ENCODE assay signal across 20 cellular contexts in genomic region chr10:77380723-77381122, GRCh38.
"Had no signal": no experiment of that assay in that cellular context is flagged by ENCODE, and none has a peak within 500 bp of the region (broad histone marks: within the 10 kb centered on the region; RNA-seq: fewer than 3 reads in every experiment).

No MANE protein-coding gene starts in this region.

- FAIRE-seq: K562 had no signal

- H3K4me2 ChIP-seq: KMS-11, SK-N-SH had no signal

- H3K9ac ChIP-seq: KMS-11, SK-N-SH had no signal

- H3K4me3 ChIP-seq: K562 had no signal

- ATAC-seq: K562 had no signal

- DNase-seq: NCI-H1048, NCI-H1105, NCI-H1417, NCI-H1436 treated with DMSO at 0.1 percent for 48 hours, NCI-H1694 treated with DMSO at 0.1 percent for 48 hours, NCI-H1930, NCI-H2081, NCI-H2107, NCI-H226, NCI-H446, NCI-H510A, NCI-H524 treated with DMSO at 0.1 percent for 48 hours, NCI-H69, NCI-H774, SHP77, SK-N-SH, SW 1271 had no signal

- H3K27ac ChIP-seq: KMS-11, RWPE1 had no signal

- H3K9me3 ChIP-seq: SK-N-SH had no signal
